9 cellular contexts compared by ENCODE assay signal in genomic region chr1:108590947-108591346, GRCh38. TPM values are rescaled to one million over a fixed set of nuclear protein-coding genes. Genes with fewer than 3 reads are reported as not detected.
DNase-seq lines count a peak whose midpoint lies in the region; ATAC-seq, FAIRE-seq and TF ChIP-seq lines count a peak whose summit lies in the region.
"Had no signal": no experiment of that assay in that cellular context is flagged by ENCODE, and none has a peak within 500 bp of the region (broad histone marks: within the 10 kb centered on the region; RNA-seq: fewer than 3 reads in every experiment).

No MANE protein-coding gene starts in this region.

- TF ChIP-seq EP300 in A549 (IDR thresholded peaks at IDR 0.05) = no peak

- TF ChIP-seq CTCF in A549 (IDR thresholded peaks at IDR 0.05) = no peak
- TF ChIP-seq CTCF in astrocyte of the cerebellum (IDR thresholded peaks at IDR 0.05; ENCODE audit: low read depth, low read length, missing control alignments) = no peak

- TF ChIP-seq POLR2A in A549 (IDR thresholded peaks at IDR 0.05; ENCODE audit: low read length) = no peak

- in situ Hi-C loops in astrocyte of the cerebellum (cut with HindIII; ENCODE audit: low sequenced_read_pairs) = no loop called here

- POLR2A ChIA-PET in A549 (lab: Yijun Ruan, JAX) = no interaction called here

- H3K4me3 ChIP-seq in A549 (no peak overlapping the region), astrocyte of the cerebellum (ENCODE audit: low read depth, low read length) (no peak overlapping the region)

- no peak overlapping the region; a peak in 1 of 6 replicates for H3K27ac ChIP-seq in A549

- no peak for FAIRE-seq in A549 (lab: Jason Lieb, UNC)

- WGBS in A549 (ENCODE audit: missing lambda C conversion rate) = 26% methylated on average over 4 of the region's 4 CpGs

- DNase-seq in A549 (ENCODE audit: low read depth in 1 of 2, low spot score in 1 of 2) (peak; percentile 2 to 67), astrocyte of the cerebellum (ENCODE audit: low read depth) (peak; percentile 84), left kidney (ENCODE audit: low read depth, low spot score) (peak; percentile 79), cerebellum (ENCODE audit: low spot score) (no peak), DMS153 treated with DMSO at 0.1 percent for 48 hours (lab: John Stamatoyannopoulos, UW; ENCODE audit: unreplicated experiment) (no peak), medulla oblongata (ENCODE audit: extremely low spot score) (no peak)
- DNase-seq: OCI-M1 had no signal

- peaks cover 41% of the 10 kb centered on the region for H3K4me1 ChIP-seq in A549

- H3K4me2 ChIP-seq in A549 = peak overlapping the region; percentile 50

- CTCF ChIA-PET in A549 (lab: Yijun Ruan, JAX) = no interaction called here

- TF ChIP-seq RAD21 in A549 (conservative IDR thresholded peaks at IDR 0.05 in 1 of 2, IDR thresholded peaks at IDR 0.05 in 1 of 2) = no peak

- ATAC-seq in A549 (peak; percentile 50 to 60; a peak in 3 of 6 replicates), HG02981 (IDR thresholded peaks at IDR 0.05; ENCODE audit: unreplicated experiment) (peak; percentile 62), GM21526 (IDR thresholded peaks at IDR 0.05; ENCODE audit: low FRiP score, unreplicated experiment) (no peak)

- no peaks in the 10 kb centered on the region for H3K9me3 ChIP-seq in A549

TF ChIP-seq in A549, 52 proteins besides CTCF, POLR2A, EP300 and RAD21:
- TF ChIP-seq FOSL2 (IDR thresholded peaks at IDR 0.05) (no peak), FOSL2 (CRISPR knock-in tag; IDR thresholded peaks at IDR 0.05) (peak; percentile 50; the same call in 1 of the 2 replicates), ZFP36 (IDR thresholded peaks at IDR 0.05; ENCODE audit: borderline replicate concordance, partially characterized antibody) (no peak), RARB (CRISPR knock-in tag; IDR thresholded peaks at IDR 0.05) (no peak)

RNA-seq across cellular contexts. Expression of gene EEIG2, which starts 31.0 kb away (rescaled TPM):
- polyA plus RNA-seq in A549 (2011; rRNA removed) (7.4 and 7.9 TPM in 2 replicates), A549 (2017; fragmentation: RNase III; extraction: RNeasy Plus Mini Kit Qiagen cat#74134 plus additional on column Dnase treatment) (4.9 to 5.3 TPM (median 5.2 TPM) in 3 replicates)
- polyA plus RNA-seq in A549 (2012; cell fraction: cytosol; rRNA removed) = 1.9 and 2.2 TPM in 2 replicates
- polyA plus RNA-seq in A549 (2012; cell fraction: nucleus; rRNA removed) = 1.3 and 2.0 TPM in 2 replicates
- polyA minus RNA-seq in A549 (2011; rRNA and poly(A)+ RNA removed) = 5.0 and 5.1 TPM in 2 replicates
- 28.1 TPM for total RNA-seq in cerebellum

Comparison
In these comparisons a context has a peak if more than half of its experiments do, and no peak if none do; other contexts are left out.
1. DNase-seq: peak in A549 (2 of 2), astrocyte of the cerebellum (single experiment) and left kidney (single experiment); none in cerebellum (single experiment), DMS153 treated with DMSO at 0.1 percent for 48 hours (single experiment) and medulla oblongata (single experiment).